Comparison of ENCODE assay signal across 21 cellular contexts in the genomic region with DNA sequence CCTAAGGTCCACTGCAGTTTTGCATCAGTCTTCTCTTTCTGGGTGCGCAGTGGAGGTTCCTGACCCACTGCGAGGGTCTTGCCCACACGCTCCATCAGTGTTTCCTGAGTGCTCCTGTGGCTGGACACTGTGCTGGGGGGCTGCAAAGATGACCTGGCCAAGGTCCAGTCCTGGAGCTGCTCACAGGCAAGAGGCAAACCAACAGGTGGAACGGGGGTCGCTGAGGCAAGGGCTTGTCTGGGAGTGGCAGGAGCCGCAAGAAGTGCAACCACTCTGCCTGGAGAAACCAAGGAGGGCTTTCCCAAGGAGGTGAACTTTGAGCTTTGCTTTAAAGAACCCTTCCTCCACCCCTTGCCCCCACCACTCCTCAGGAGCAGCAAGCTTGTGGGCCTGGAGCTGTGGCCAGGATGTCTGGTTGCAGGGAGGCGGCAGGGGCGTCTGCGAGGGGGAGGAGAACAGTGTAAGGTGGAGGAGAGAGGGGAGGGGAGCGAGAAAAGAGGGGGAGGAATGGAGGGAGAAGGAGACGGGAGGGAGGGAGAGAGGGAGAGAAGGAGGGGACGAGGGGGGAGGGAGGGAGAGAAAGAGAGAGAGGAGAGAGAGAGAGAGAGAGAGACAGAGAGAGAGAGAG. TPM values are rescaled to one million over a fixed set of nuclear protein-coding genes. Genes with fewer than 3 reads are reported as not detected.
DNase-seq lines count a peak whose midpoint lies in the region; ATAC-seq and TF ChIP-seq lines count a peak whose summit lies in the region.
"Had no signal": no experiment of that assay in that cellular context is flagged by ENCODE, and none has a peak within 500 bp of the region (broad histone marks: within the 10 kb centered on the region; RNA-seq: fewer than 3 reads in every experiment).

No MANE protein-coding gene starts in this region.

- in situ Hi-C loops in G401 (cut with HindIII; ENCODE audit: low sequenced_read_pairs), result loop anchor here (25.0 kb wide), 1 partner anchor 134 kb away; no protein-coding TSS in a partner anchor

- H2AFZ ChIP-seq in osteoblast (ENCODE audit: low read length), result no peak overlapping the region

- ATAC-seq in GM19452 (IDR thresholded peaks at IDR 0.05; ENCODE audit: unreplicated experiment), result no peak

- H3K27me3 Mint-ChIP-seq in glutamatergic neuron (ENCODE audit: unreplicated experiment), result peaks cover 17% of the 10 kb centered on the region

- H3K4me3 Mint-ChIP-seq in glutamatergic neuron (ENCODE audit: unreplicated experiment), result peak overlapping the region; percentile 90
- H3K4me3 Mint-ChIP-seq: activated CD4-positive, alpha-beta T cell treated with anti-CD3 and anti-CD28 coated beads, Interleukin-2, amount 10 ng/mL, durations not matched to agents 7 days and 5 days; activated CD8-positive, alpha-beta memory T cell treated with anti-CD3 and anti-CD28 coated beads, Interleukin-2, amount 10 ng/mL, durations not matched to agents 7 days and 5 days; activated naive CD4-positive, alpha-beta T cell treated with anti-CD3 and anti-CD28 coated beads for 36 hours; immature natural killer cell had no signal

- H3K36me3 Mint-ChIP-seq in glutamatergic neuron (ENCODE audit: unreplicated experiment), result peaks cover 6% of the 10 kb centered on the region
- H3K36me3 Mint-ChIP-seq: activated CD8-positive, alpha-beta memory T cell treated with anti-CD3 and anti-CD28 coated beads, Interleukin-2, amount 10 ng/mL, durations not matched to agents 7 days and 5 days; IgD-negative memory B cell had no signal

- peak overlapping the region; percentile 41 for H3K27ac Mint-ChIP-seq in glutamatergic neuron (ENCODE audit: unreplicated experiment)
- H3K27ac Mint-ChIP-seq: activated CD4-positive, alpha-beta T cell treated with anti-CD3 and anti-CD28 coated beads, Interleukin-2, amount 10 ng/mL, durations not matched to agents 7 days and 5 days; activated CD8-positive, alpha-beta memory T cell treated with anti-CD3 and anti-CD28 coated beads, Interleukin-2, amount 10 ng/mL, durations not matched to agents 7 days and 5 days; activated naive CD4-positive, alpha-beta T cell treated with anti-CD3 and anti-CD28 coated beads for 36 hours; activated T-cell treated with anti-CD3 and anti-CD28 coated beads, Interleukin-2, amount 50 U/mL, for 72 hours; IgD-negative memory B cell; immature natural killer cell had no signal

- H4K20me1 ChIP-seq in osteoblast (ENCODE audit: insufficient read depth, low read length), result peaks cover 5% of the 10 kb centered on the region

- no peaks in the 10 kb centered on the region for H3K36me3 ChIP-seq in osteoblast (ENCODE audit: insufficient read depth, low read length)
- H3K36me3 ChIP-seq: uterus had no signal

- no peak for TF ChIP-seq CTCF in glutamatergic neuron (IDR thresholded peaks at IDR 0.05; ENCODE audit: partially characterized antibody, unreplicated experiment)
- no peak for TF ChIP-seq CTCF in osteoblast (IDR thresholded peaks at IDR 0.05; ENCODE audit: extremely low read depth, low read depth, low read length)

- no peak overlapping the region for H3K27ac ChIP-seq in osteoblast (ENCODE audit: low read depth, low read length)
- H3K27ac ChIP-seq: HL-60, uterus had no signal

- H3K4me3 ChIP-seq in osteoblast (ENCODE audit: insufficient read depth, low read length), result no peak overlapping the region
- H3K4me3 ChIP-seq: uterus had no signal

- H3K9me3 Mint-ChIP-seq in glutamatergic neuron (ENCODE audit: unreplicated experiment), result peaks cover 9% of the 10 kb centered on the region
- H3K9me3 Mint-ChIP-seq: activated CD4-positive, alpha-beta T cell treated with anti-CD3 and anti-CD28 coated beads, Interleukin-2, amount 10 ng/mL, durations not matched to agents 7 days and 5 days; activated naive CD4-positive, alpha-beta T cell treated with anti-CD3 and anti-CD28 coated beads for 36 hours; activated T-cell treated with anti-CD3 and anti-CD28 coated beads, Interleukin-2, amount 50 U/mL, for 72 hours had no signal

- H3K4me1 ChIP-seq in osteoblast (ENCODE audit: insufficient read depth, low read length), result no peaks in the 10 kb centered on the region
- H3K4me1 ChIP-seq: uterus had no signal

- no peak overlapping the region for H3K4me2 ChIP-seq in osteoblast (ENCODE audit: insufficient read depth, low read length)

- H3K79me2 ChIP-seq in osteoblast (ENCODE audit: insufficient read depth, low read length), result no peaks in the 10 kb centered on the region

- H3K4me1 Mint-ChIP-seq in glutamatergic neuron (ENCODE audit: low read depth, unreplicated experiment), result peaks cover 51% of the 10 kb centered on the region

- no peaks in the 10 kb centered on the region for H3K9me3 ChIP-seq in osteoblast (ENCODE audit: low read depth, low read length)
- H3K9me3 ChIP-seq: uterus had no signal

- H3K27me3 ChIP-seq in osteoblast (ENCODE audit: insufficient read depth, low read length), result peaks cover 12% of the 10 kb centered on the region

- peak; percentile 51 for DNase-seq in NCI-H2171 treated with DMSO at 0.1 percent for 48 hours (lab: John Stamatoyannopoulos, UW)
- no peak for DNase-seq in NCI-H2171 (lab: John Stamatoyannopoulos, UW)
- peak; percentile 65 for DNase-seq in SK-N-DZ (ENCODE audit: low spot score)
- no peak for DNase-seq in glutamatergic neuron
- DNase-seq in osteoblast (ENCODE audit: insufficient read length, low spot score, missing footprints), result peak; percentile 42
- no peak for DNase-seq in G401 (ENCODE audit: low spot score)
- no peak for DNase-seq in activated CD4-positive, alpha-beta T cell treated with anti-CD3 and anti-CD28 coated beads, Interleukin-2, amount 50 U/mL, for 4 hours

RNA-seq across cellular contexts. Expression of a gene that starts 0.4 kb away (rescaled TPM):
- 46.2 and 73.3 TPM in 2 replicates for polyA plus RNA-seq in SK-N-DZ (2014; cell fraction: cytosol; rRNA removed)
- polyA plus RNA-seq in SK-N-DZ (2014; cell fraction: nucleus; rRNA removed), result 29.8 and 36.4 TPM in 2 replicates
- total RNA-seq in glutamatergic neuron (ENCODE audit: unreplicated experiment) (162 TPM), osteoblast (not detected in 2 replicates)
- total RNA-seq in G401 (2014; rRNA removed; shearing (Covaris generic)), result not detected in 2 replicates
- total RNA-seq: activated CD4-positive, alpha-beta T cell treated with anti-CD3 and anti-CD28 coated beads, Interleukin-2, amount 10 ng/mL, durations not matched to agents 7 days and 5 days; activated CD8-positive, alpha-beta memory T cell treated with anti-CD3 and anti-CD28 coated beads, Interleukin-2, amount 10 ng/mL, durations not matched to agents 7 days and 5 days; activated naive CD4-positive, alpha-beta T cell treated with anti-CD3 and anti-CD28 coated beads for 36 hours; activated T-cell treated with anti-CD3 and anti-CD28 coated beads, Interleukin-2, amount 50 U/mL, for 72 hours; dermis microvascular lymphatic vessel endothelial cell; left lobe of liver; mesenteric fat pad; osteocyte; SK-MEL-5 had no signal
- polyA plus RNA-seq: IgD-negative memory B cell, immature natural killer cell had no signal

Comparison
In these comparisons a context has a peak if more than half of its experiments do, and no peak if none do; other contexts are left out.
1. DNase-seq: peak in NCI-H2171 treated with DMSO at 0.1 percent for 48 hours (single experiment), SK-N-DZ (single experiment) and osteoblast (single experiment); none in NCI-H2171 (single experiment), glutamatergic neuron (single experiment), G401 (single experiment) and activated CD4-positive, alpha-beta T cell treated with anti-CD3 and anti-CD28 coated beads, Interleukin-2, amount 50 U/mL, for 4 hours (0 of 2).
2. RNA of a gene that starts 0.4 kb away (total RNA-seq): 162 TPM in glutamatergic neuron (single experiment); not detected in osteoblast and not detected in G401; every median in the first group is over 100 times any median in the second.